In the genomic region with DNA sequence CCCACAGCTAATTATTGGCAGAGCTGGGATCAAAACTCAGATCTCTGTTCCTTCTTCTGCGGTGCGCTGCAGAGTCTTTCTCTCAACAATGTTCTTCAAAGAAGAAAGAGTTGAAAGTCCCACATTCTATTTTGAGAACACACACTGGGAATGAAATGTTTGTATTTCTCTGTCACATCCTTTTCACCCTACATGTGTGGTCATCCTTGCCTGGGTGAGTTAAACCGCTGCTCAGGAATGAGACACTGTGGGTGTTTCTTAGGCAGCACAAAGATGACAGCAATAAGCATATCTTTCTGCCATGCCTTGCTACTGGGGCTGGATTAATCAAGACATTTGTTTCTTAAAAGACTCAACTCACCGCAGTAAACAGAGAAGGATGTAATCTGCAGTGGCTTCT, we compare ENCODE assay signal across 1 cellular context.
TF ChIP-seq lines count a peak whose summit lies in the region.

No MANE protein-coding gene starts in this region.

TF ChIP-seq in IMR-90, 13 proteins besides CTCF, POLR2A, EP300 and RAD21 (continued from another document):
- TF ChIP-seq CEBPB (IDR thresholded peaks at IDR 0.05; ENCODE audit: low read depth, low read length) (no peak), BHLHE40 (IDR thresholded peaks at IDR 0.05; ENCODE audit: low read depth, low read length) (no peak), RFX5 (IDR thresholded peaks at IDR 0.05; ENCODE audit: low read depth, low read length) (no peak)
